12 cellular contexts compared by ENCODE assay signal in genomic region chr6:167371770-167372240, GRCh38. TPM values are rescaled to one million over a fixed set of nuclear protein-coding genes. Genes with fewer than 3 reads are reported as not detected.
A peak's percentile ranks its signal among the peaks of the same experiment; 100 is the strongest.
DNase-seq lines count a peak whose midpoint lies in the region; ATAC-seq and TF ChIP-seq lines count a peak whose summit lies in the region.
"Not testable (repeated sequence)": the region's sequence is repeated elsewhere in the genome, so short reads cannot be mapped to it uniquely, and the experiment has no call there.
"Had no signal": no experiment of that assay in that cellular context is flagged by ENCODE, and none has a peak within 500 bp of the region (broad histone marks: within the 10 kb centered on the region; RNA-seq: fewer than 3 reads in every experiment).

No MANE protein-coding gene starts in this region.

- not testable (repeated sequence) for H3K79me2 ChIP-seq in DOHH2 (ENCODE audit: control insufficient read depth, low read length); Loucy (ENCODE audit: insufficient read depth, low read length)

- not testable (repeated sequence) for H3K9ac ChIP-seq in Loucy (ENCODE audit: low read depth, low read length, poor library complexity, severe bottlenecking)

- peak; percentile 29 for TF ChIP-seq CTCF in DOHH2 (IDR thresholded peaks at IDR 0.05; ENCODE audit: low read depth, low read length, poor library complexity, severe bottlenecking)
- peak; percentile 35 for TF ChIP-seq CTCF in Loucy (conservative IDR thresholded peaks at IDR 0.05; ENCODE audit: low read length)
- TF ChIP-seq CTCF in fibroblast of mammary gland (conservative IDR thresholded peaks at IDR 0.05; ENCODE audit: control insufficient read depth, insufficient read depth, low read depth, low read length): peak; percentile 2

- H3K27me3 Mint-ChIP-seq in memory B cell: not testable (repeated sequence)

- H3F3A ChIP-seq in DOHH2 (ENCODE audit: control insufficient read depth, insufficient read depth); Loucy (ENCODE audit: low read depth): not testable (repeated sequence)

- not testable (repeated sequence) for H3K4me3 ChIP-seq in DOHH2 (ENCODE audit: low read length); Loucy (ENCODE audit: low read length, poor library complexity, severe bottlenecking); fibroblast of mammary gland (ENCODE audit: control insufficient read depth, low read depth, low read length)

- not testable (repeated sequence) for DNase-seq in activated naive CD4-positive, alpha-beta T cell treated with anti-CD3 and anti-CD28 coated beads, Interleukin-2, amount 50 U/mL, for 72 hours (ENCODE audit: low spot score in 2 of 2); fibroblast of mammary gland (ENCODE audit: low read depth); memory B cell (ENCODE audit: low spot score in 2 of 2); stimulated activated naive CD8-positive, alpha-beta T cell treated with anti-CD3 and anti-CD28 coated beads, Interleukin-15, Interleukin-2, amounts not matched to agents 100 U/mL and 50 U/mL, for 24 hours

- not testable (repeated sequence) for H4K20me1 ChIP-seq in DOHH2 (ENCODE audit: control insufficient read depth, insufficient read depth, low read depth, low read length); Loucy (ENCODE audit: insufficient read depth, low read length, poor library complexity, severe bottlenecking)

- H3K9me3 ChIP-seq in DOHH2 (ENCODE audit: control insufficient read depth, insufficient read depth, low read length); Loucy (ENCODE audit: insufficient read depth, low read depth, low read length): not testable (repeated sequence)

- H3K36me3 Mint-ChIP-seq in activated naive CD4-positive, alpha-beta T cell treated with anti-CD3 and anti-CD28 coated beads, Interleukin-2, amount 50 U/mL, for 72 hours; memory B cell: not testable (repeated sequence)

- H3K4me2 ChIP-seq in DOHH2 (ENCODE audit: low read length); Loucy (ENCODE audit: low read depth, low read length, poor library complexity, severe bottlenecking): not testable (repeated sequence)

- not testable (repeated sequence) for H3K27me3 ChIP-seq in DOHH2 (ENCODE audit: control insufficient read depth, low read length); Loucy (ENCODE audit: insufficient read depth, low read length, poor library complexity, severe bottlenecking)

- H3K4me3 Mint-ChIP-seq in memory B cell: not testable (repeated sequence)

- H3K4me1 Mint-ChIP-seq in memory B cell: not testable (repeated sequence)

- not testable (repeated sequence) for H3K9me3 Mint-ChIP-seq in activated naive CD4-positive, alpha-beta T cell treated with anti-CD3 and anti-CD28 coated beads, Interleukin-2, amount 50 U/mL, for 72 hours; memory B cell

- H3K27ac ChIP-seq in DOHH2 (ENCODE audit: low read depth, low read length): not testable (repeated sequence)

- not testable (repeated sequence) for H3K36me3 ChIP-seq in DOHH2 (ENCODE audit: control insufficient read depth, low read length); Loucy (ENCODE audit: insufficient read depth, low read length)

- peak; percentile 86 for ATAC-seq in GM19438 (IDR thresholded peaks at IDR 0.05; ENCODE audit: low read depth, unreplicated experiment)
- peak; percentile 89 for ATAC-seq in HG02870 (IDR thresholded peaks at IDR 0.05; ENCODE audit: unreplicated experiment)
- ATAC-seq in activated naive CD4-positive, alpha-beta T cell treated with anti-CD3 and anti-CD28 coated beads, Interleukin-2, amount 50 U/mL, for 72 hours: peak; percentile 72 to 80
- ATAC-seq in memory B cell (ENCODE audit: low read depth): peak; percentile 96
- ATAC-seq in stimulated activated naive CD8-positive, alpha-beta T cell treated with anti-CD3 and anti-CD28 coated beads, Interleukin-15, Interleukin-2, amounts not matched to agents 100 U/mL and 50 U/mL, for 24 hours: peak; percentile 60

- not testable (repeated sequence) for H3K9me2 ChIP-seq in DOHH2 (replicated peaks; ENCODE audit: control insufficient read depth, low read length); Loucy (replicated peaks; ENCODE audit: low read depth, low read length)

- H3K4me1 ChIP-seq in DOHH2 (ENCODE audit: control insufficient read depth, low read length); Loucy (ENCODE audit: insufficient read depth, low read length, poor library complexity, severe bottlenecking): not testable (repeated sequence)

- not testable (repeated sequence) for H3K27ac Mint-ChIP-seq in activated naive CD4-positive, alpha-beta T cell treated with anti-CD3 and anti-CD28 coated beads, Interleukin-2, amount 50 U/mL, for 72 hours; memory B cell

- not testable (repeated sequence) for H2AFZ ChIP-seq in Loucy (ENCODE audit: low read length)

RNA-seq across cellular contexts. Expression of gene TTLL2, which starts 46.9 kb away (rescaled TPM):
- total RNA-seq in activated naive CD4-positive, alpha-beta T cell treated with anti-CD3 and anti-CD28 coated beads, Interleukin-2, amount 50 U/mL, for 72 hours: not detected
- total RNA-seq: breast epithelium, Daoy, HT-29, myocyte had no signal
